ENCODE assay signal across 1 cellular context in genomic region chr10:110411047-110411410, GRCh38.
TF ChIP-seq lines count a peak whose summit lies in the region.

No MANE protein-coding gene starts in this region.

TF ChIP-seq in H1, 55 proteins besides CTCF, POLR2A, EP300 and RAD21:
- TF ChIP-seq NANOG (IDR thresholded peaks at IDR 0.05; ENCODE audit: insufficient read depth, low read depth, low read length, poor library complexity, severe bottlenecking) (no peak), CTBP2 (IDR thresholded peaks at IDR 0.05; ENCODE audit: borderline replicate concordance, insufficient read depth, insufficient read length, low read length) (no peak), NRF1 (IDR thresholded peaks at IDR 0.05; ENCODE audit: low read depth, low read length) (no peak), SIN3A (conservative IDR thresholded peaks at IDR 0.05 in 1 of 2, IDR thresholded peaks at IDR 0.05 in 1 of 2; ENCODE audit: low read depth in 1 of 2, low read length in 2 of 2) (no peak), CBX8 (IDR thresholded peaks at IDR 0.05; ENCODE audit: borderline replicate concordance, low read depth, low read length) (no peak), SIRT6 (IDR thresholded peaks at IDR 0.05; ENCODE audit: low read length) (no peak), TAF7 (optimal IDR thresholded peaks at IDR 0.05; ENCODE audit: borderline replicate concordance, low read depth, low read length) (no peak), TBP (IDR thresholded peaks at IDR 0.05; ENCODE audit: low read depth, low read length) (no peak), EZH2 (IDR thresholded peaks at IDR 0.05; ENCODE audit: low read depth, low read length, severe bottlenecking) (no peak), RNF2 (IDR thresholded peaks at IDR 0.05; ENCODE audit: borderline replicate concordance, low read depth, low read length, missing control alignments, poor library complexity, severe bottlenecking) (no peak), CREB1 (IDR thresholded peaks at IDR 0.05) (no peak), GABPA (IDR thresholded peaks at IDR 0.05; ENCODE audit: borderline replicate concordance, insufficient read depth, low read length) (no peak)
TF ChIP-seq in H1: peak in this region for 0.
